Comparison of ENCODE assay signal across 9 cellular contexts in the genomic region with DNA sequence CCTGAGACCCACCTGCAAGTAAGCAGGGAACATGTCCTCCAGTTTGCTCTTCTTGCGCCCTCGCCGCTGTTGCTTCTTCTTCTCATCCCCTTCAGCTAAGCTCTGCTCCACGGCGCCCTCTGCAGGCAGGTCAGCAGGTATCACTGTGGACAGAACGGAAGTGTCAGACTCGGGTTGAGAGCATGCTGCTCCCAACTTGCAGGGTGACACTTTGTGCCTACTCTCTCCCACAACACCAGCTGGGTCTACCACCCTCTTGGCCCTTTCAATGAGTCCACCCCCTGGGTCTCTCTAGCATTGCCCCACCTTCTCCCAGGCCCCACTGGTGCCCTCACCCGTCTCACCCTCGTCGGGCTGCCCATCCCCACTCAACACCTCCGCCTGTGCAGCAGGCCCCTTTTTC. TPM values are rescaled to one million over a fixed set of nuclear protein-coding genes. Genes with fewer than 3 reads are reported as not detected.
DNase-seq lines count a peak whose midpoint lies in the region; ATAC-seq, FAIRE-seq and TF ChIP-seq lines count a peak whose summit lies in the region.
"Had no signal": no experiment of that assay in that cellular context is flagged by ENCODE, and none has a peak within 500 bp of the region (broad histone marks: within the 10 kb centered on the region; RNA-seq: fewer than 3 reads in every experiment).

No MANE protein-coding gene starts in this region.

- peaks cover 68% of the 10 kb centered on the region for H3K36me3 Mint-ChIP-seq in activated CD8-positive, alpha-beta T cell treated with anti-CD3 and anti-CD28 coated beads for 36 hours (ENCODE audit: low read depth)
- peaks cover 93% of the 10 kb centered on the region for H3K36me3 Mint-ChIP-seq in stimulated activated memory B cell treated with anti-CD40 and anti-IgM and Interleukin-4, amounts not matched to agents 10 μg/mL and 1 μg/mL and 100 μg/mL, for 72 hours

- intact Hi-C loops in activated CD8-positive, alpha-beta T cell treated with anti-CD3 and anti-CD28 coated beads for 36 hours (cut with micrococcal nuclease), result no loop called here

- no peaks in the 10 kb centered on the region for H3K4me1 ChIP-seq in H1 (replicated peaks in 1 of 4; ENCODE audit: control insufficient read depth in 3 of 4, insufficient read depth in 4 of 4, low read length in 3 of 4)
- H3K4me1 ChIP-seq: BLaER1 treated with 17β-estradiol and CSF1 and Interleukin-3, amounts not matched to agents 10 nM and 100 nM had no signal

- no peak overlapping the region for H3K4me3 ChIP-seq in H1 (ENCODE audit: extremely low read depth in 1 of 4, insufficient read depth in 2 of 4, low read depth in 3 of 4, low read length in 4 of 4)
- H3K4me3 ChIP-seq: BLaER1 treated with 17β-estradiol and CSF1 and Interleukin-3, amounts not matched to agents 10 nM and 100 nM had no signal

- H3K4me3 Mint-ChIP-seq in activated CD8-positive, alpha-beta T cell treated with anti-CD3 and anti-CD28 coated beads for 36 hours, result no peak overlapping the region
- H3K4me3 Mint-ChIP-seq in stimulated activated memory B cell treated with anti-CD40 and anti-IgM and Interleukin-4, amounts not matched to agents 10 μg/mL and 1 μg/mL and 100 μg/mL, for 72 hours, result no peak overlapping the region

- DNase-seq in NCI-H1417 (lab: John Stamatoyannopoulos, UW) (peak; percentile 10 to 42 (median 24)), NCI-H1417 treated with DMSO at 0.1 percent for 48 hours (lab: John Stamatoyannopoulos, UW) (no peak), NCI-H748 treated with DMSO at 0.1 percent for 48 hours (lab: John Stamatoyannopoulos, UW) (peak; percentile 19), H1 (ENCODE audit: low read depth in 1 of 2, low spot score in 2 of 2) (peak in 1 of 2 experiments; percentile 96), myocyte (ENCODE audit: low read depth) (peak; percentile 67)
- DNase-seq in activated CD8-positive, alpha-beta T cell treated with anti-CD3 and anti-CD28 coated beads for 36 hours, result peak; percentile 84

- H3K27me3 ChIP-seq in H1 (replicated peaks in 1 of 4; ENCODE audit: control insufficient read depth in 3 of 4, extremely low read depth in 1 of 4, insufficient read depth in 3 of 4, low read length in 3 of 4), result no peaks in the 10 kb centered on the region
- H3K27me3 ChIP-seq: BLaER1 treated with 17β-estradiol and CSF1 and Interleukin-3, amounts not matched to agents 10 nM and 100 nM had no signal

- H3K27ac Mint-ChIP-seq in activated CD8-positive, alpha-beta T cell treated with anti-CD3 and anti-CD28 coated beads for 36 hours, result no peak overlapping the region
- no peak overlapping the region for H3K27ac Mint-ChIP-seq in stimulated activated memory B cell treated with anti-CD40 and anti-IgM and Interleukin-4, amounts not matched to agents 10 μg/mL and 1 μg/mL and 100 μg/mL, for 72 hours

- TF ChIP-seq RAD21 in H1 (IDR thresholded peaks at IDR 0.05 in 1 of 2, conservative IDR thresholded peaks at IDR 0.05 in 1 of 2; ENCODE audit: low read depth in 2 of 2, low read length in 2 of 2), result peak; percentile 19 to 20; a peak in 2 of 4 replicates

- H3K4me1 Mint-ChIP-seq in activated CD8-positive, alpha-beta T cell treated with anti-CD3 and anti-CD28 coated beads for 36 hours (ENCODE audit: low read depth), result no peaks in the 10 kb centered on the region
- H3K4me1 Mint-ChIP-seq in stimulated activated memory B cell treated with anti-CD40 and anti-IgM and Interleukin-4, amounts not matched to agents 10 μg/mL and 1 μg/mL and 100 μg/mL, for 72 hours, result peaks cover 2% of the 10 kb centered on the region

- H2BK15ac ChIP-seq in H1 (ENCODE audit: low read length), result no peak overlapping the region

- H3K23me2 ChIP-seq in H1 (ENCODE audit: low read depth, low read length), result no peaks in the 10 kb centered on the region

- no peak overlapping the region for H3K4ac ChIP-seq in H1 (replicated peaks; ENCODE audit: insufficient read length, low read depth, low read length)

- no peaks in the 10 kb centered on the region for H3K27me3 Mint-ChIP-seq in activated CD8-positive, alpha-beta T cell treated with anti-CD3 and anti-CD28 coated beads for 36 hours
- H3K27me3 Mint-ChIP-seq in stimulated activated memory B cell treated with anti-CD40 and anti-IgM and Interleukin-4, amounts not matched to agents 10 μg/mL and 1 μg/mL and 100 μg/mL, for 72 hours, result no peaks in the 10 kb centered on the region

- no peak overlapping the region for H2BK5ac ChIP-seq in H1 (ENCODE audit: low read depth, low read length)

- H2BK20ac ChIP-seq in H1 (ENCODE audit: low read length), result no peak overlapping the region

- TF ChIP-seq POLR2A in H1 (IDR thresholded peaks at IDR 0.05; ENCODE audit: control extremely low read depth in 1 of 2, low read depth in 2 of 2, low read length in 2 of 2), result no peak

- TF ChIP-seq CTCF in activated CD8-positive, alpha-beta T cell treated with anti-CD3 and anti-CD28 coated beads for 36 hours (IDR thresholded peaks at IDR 0.05), result peak; percentile 86
- peak in 2 of 3 experiments; percentile 71 to 99; a peak in 3 of 4 replicates for TF ChIP-seq CTCF in H1 (IDR thresholded peaks at IDR 0.05; ENCODE audit: control extremely low read depth in 1 of 3, insufficient read depth in 1 of 3, low read depth in 1 of 3, low read length in 3 of 3)

- no peak overlapping the region for H2AFZ ChIP-seq in H1 (ENCODE audit: low read length)

- no peak overlapping the region for H4K8ac ChIP-seq in H1 (ENCODE audit: extremely low read depth, insufficient read depth, low read length)

- CTCF ChIA-PET in activated CD8-positive, alpha-beta T cell treated with anti-CD3 and anti-CD28 coated beads for 36 hours (lab: Charles Lee), result interaction anchor here (0.6 to 8.1 kb wide), 35 partner anchors 11 to 300 kb away, joined by 3 to 56 read pairs (median 5); a partner anchor contains a TSS
- CTCF ChIA-PET in H1 (lab: Charles Lee; ENCODE audit: partially characterized antibody), result interaction anchor here (0.6 to 9.1 kb wide), 33 partner anchors 8 to 360 kb away, joined by 3 to 126 read pairs (median 4); a partner anchor contains a TSS

- peaks cover 16 to 33% of the 10 kb centered on the region in 2 experiments for H4K20me1 ChIP-seq in H1 (replicated peaks in 1 of 2; ENCODE audit: control insufficient read depth in 1 of 2, insufficient read depth in 2 of 2, low read length in 2 of 2)

- no peak overlapping the region for H3K56ac ChIP-seq in H1 (replicated peaks; ENCODE audit: insufficient read length, low read depth, low read length)

- no peak overlapping the region for H4K5ac ChIP-seq in H1 (ENCODE audit: insufficient read length, low read depth, low read length)

- no peak overlapping the region for H4K91ac ChIP-seq in H1 (replicated peaks; ENCODE audit: insufficient read length, low read length)

- no peak for TF ChIP-seq EP300 in H1 (IDR thresholded peaks at IDR 0.05; ENCODE audit: borderline replicate concordance in 1 of 2, low read depth in 2 of 2, low read length in 2 of 2)

- no peak overlapping the region for H3K27ac ChIP-seq in H1 (ENCODE audit: low read depth, low read length)
- H3K27ac ChIP-seq: BLaER1 treated with 17β-estradiol and CSF1 and Interleukin-3, amounts not matched to agents 10 nM and 100 nM had no signal

- peaks cover 47 to 93% (median 83%) of the 10 kb centered on the region in 4 experiments for H3K36me3 ChIP-seq in H1 (ENCODE audit: control insufficient read depth in 2 of 4, insufficient read depth in 4 of 4, low read length in 3 of 4)

- 68% methylated on average over 11 of the region's 11 CpGs; no CpG with 5 or more reads in 1 of the 2 experiments for WGBS in H1 (ENCODE audit: extremely low coverage in 1 of 2, insufficient coverage in 1 of 2, insufficient read length in 1 of 2, insufficient replicate concordance in 2 of 2, low coverage in 1 of 2, low lambda C conversion rate in 2 of 2, missing lambda C conversion rate in 1 of 2), 2 experiments

- no peak overlapping the region for H3K4me2 ChIP-seq in H1 (ENCODE audit: insufficient read depth in 1 of 2, low read depth in 2 of 2, low read length in 2 of 2)
- H3K4me2 ChIP-seq: BLaER1 treated with 17β-estradiol and CSF1 and Interleukin-3, amounts not matched to agents 10 nM and 100 nM had no signal

- no peak overlapping the region for H3K23ac ChIP-seq in H1 (ENCODE audit: insufficient read length)

- H3K18ac ChIP-seq in H1 (ENCODE audit: extremely low read depth, low read length), result no peak overlapping the region

- no peak overlapping the region for H3K14ac ChIP-seq in H1 (ENCODE audit: insufficient read length)

- peak; percentile 94 for ATAC-seq in activated CD8-positive, alpha-beta T cell treated with anti-CD3 and anti-CD28 coated beads for 36 hours
- ATAC-seq in stimulated activated memory B cell treated with anti-CD40 and anti-IgM and Interleukin-4, amounts not matched to agents 10 μg/mL and 1 μg/mL and 100 μg/mL, for 72 hours, result peak; percentile 68
- no peak for ATAC-seq in GM18909 (IDR thresholded peaks at IDR 0.05; ENCODE audit: poor library complexity, unreplicated experiment)

- POLR2A ChIA-PET in activated CD8-positive, alpha-beta T cell treated with anti-CD3 and anti-CD28 coated beads for 36 hours (lab: Charles Lee), result interaction anchor here (1.3 to 1.5 kb wide), 5 partner anchors 12 to 46 kb away, joined by 3 to 5 read pairs (median 4); no protein-coding TSS in a partner anchor
- POLR2A ChIA-PET in H1 (lab: Charles Lee; ENCODE audit: partially characterized antibody), result interaction anchor here (0.8 to 21.2 kb wide), 7 partner anchors 9 to 222 kb away, joined by 3 to 339 read pairs (median 5); a partner anchor contains a TSS

- H2BK12ac ChIP-seq in H1 (ENCODE audit: low read depth, low read length), result no peak overlapping the region

- no peaks in the 10 kb centered on the region for H3K9me3 ChIP-seq in H1 (ENCODE audit: insufficient read depth in 2 of 2, low read depth in 1 of 2, low read length in 1 of 2)
- H3K9me3 ChIP-seq: BLaER1 treated with 17β-estradiol and CSF1 and Interleukin-3, amounts not matched to agents 10 nM and 100 nM had no signal

- no peak overlapping the region for H3K9ac ChIP-seq in H1 (replicated peaks in 1 of 4; ENCODE audit: extremely low read depth in 1 of 4, low read depth in 3 of 4, low read length in 3 of 4)
- H3K9ac ChIP-seq: BLaER1 treated with 17β-estradiol and CSF1 and Interleukin-3, amounts not matched to agents 10 nM and 100 nM had no signal

- FAIRE-seq in H1 (lab: Jason Lieb, UNC), result peak; percentile 81

- H2AK5ac ChIP-seq in H1 (ENCODE audit: low read depth, low read length), result no peak overlapping the region

- H2BK120ac ChIP-seq in H1 (replicated peaks; ENCODE audit: low read depth, low read length), result no peak overlapping the region

- H3K79me2 ChIP-seq in H1 (ENCODE audit: control insufficient read depth in 1 of 2, insufficient read depth in 2 of 2, low read length in 2 of 2), result no peaks in the 10 kb centered on the region

- H3K9me3 Mint-ChIP-seq in activated CD8-positive, alpha-beta T cell treated with anti-CD3 and anti-CD28 coated beads for 36 hours, result no peaks in the 10 kb centered on the region
- no peaks in the 10 kb centered on the region for H3K9me3 Mint-ChIP-seq in stimulated activated memory B cell treated with anti-CD40 and anti-IgM and Interleukin-4, amounts not matched to agents 10 μg/mL and 1 μg/mL and 100 μg/mL, for 72 hours

- no peaks in the 10 kb centered on the region; the same call in 1 of the 2 replicates for H3K79me1 ChIP-seq in H1 (ENCODE audit: low read depth, low read length)

RNA-seq across cellular contexts. Expression of a gene that starts 16.7 kb away (rescaled TPM):
- 10 to 100 TPM; 57.5 to 62.3 TPM for total RNA-seq in activated CD8-positive, alpha-beta T cell treated with anti-CD3 and anti-CD28 coated beads for 36 hours
- total RNA-seq in H1 (2021; fragmentation: NEBNext Ultra II Directional; extraction: Animal tissue kit (Norgen Biotek cat#: 25700)), result 86.3 and 92.3 TPM in 2 replicates
- polyA plus RNA-seq in H1 (2011; rRNA removed), result 9.1 and 15.7 TPM in 2 replicates
- polyA plus RNA-seq in H1 (2011; cell fraction: cytosol; rRNA removed), result 14.5 TPM
- polyA plus RNA-seq in H1 (2011; cell fraction: nucleus; rRNA removed), result 56.4 TPM
- polyA plus RNA-seq in H1 (2012, experiment 1 of 2), result 30.8 to 49.4 TPM (median 44.1 TPM) in 4 replicates
- polyA plus RNA-seq in H1 (2012, experiment 2 of 2), result 16.1 TPM
- polyA plus RNA-seq in H1 (2013, experiment 1 of 2), result 18.0 TPM
- 12.9 TPM for polyA plus RNA-seq in H1 (2013, experiment 2 of 2)
- polyA minus RNA-seq in H1 (2011; rRNA and poly(A)+ RNA removed), result 34.4 and 39.4 TPM in 2 replicates
- polyA minus RNA-seq in H1 (2011; cell fraction: cytosol; rRNA and poly(A)+ RNA removed), result 64.4 TPM
- polyA minus RNA-seq in H1 (2011; cell fraction: nucleus; rRNA and poly(A)+ RNA removed), result 44.7 TPM
- 26.6 and 32.2 TPM in 2 replicates for total RNA-seq in myocyte
- 31.0 TPM for polyA plus RNA-seq in myocyte (2012)

RNA-seq across cellular contexts. Expression of a gene that starts 25.3 kb away (rescaled TPM):
- total RNA-seq in activated CD8-positive, alpha-beta T cell treated with anti-CD3 and anti-CD28 coated beads for 36 hours, result 10 to 100 TPM; 43.3 to 47.3 TPM
- 36.3 and 38.6 TPM in 2 replicates for total RNA-seq in H1 (2021; fragmentation: NEBNext Ultra II Directional; extraction: Animal tissue kit (Norgen Biotek cat#: 25700))
- 32.3 and 57.5 TPM in 2 replicates for polyA plus RNA-seq in H1 (2011; rRNA removed)
- 43.9 TPM for polyA plus RNA-seq in H1 (2011; cell fraction: cytosol; rRNA removed)
- 20.4 TPM for polyA plus RNA-seq in H1 (2011; cell fraction: nucleus; rRNA removed)
- polyA plus RNA-seq in H1 (2012, experiment 1 of 2), result 41.3 to 53.9 TPM (median 44.4 TPM) in 4 replicates
- polyA plus RNA-seq in H1 (2012, experiment 2 of 2), result 35.5 TPM
- 37.2 TPM for polyA plus RNA-seq in H1 (2013, experiment 1 of 2)
- polyA plus RNA-seq in H1 (2013, experiment 2 of 2), result 38.9 TPM
- 27.7 and 50.1 TPM in 2 replicates for polyA minus RNA-seq in H1 (2011; rRNA and poly(A)+ RNA removed)
- polyA minus RNA-seq in H1 (2011; cell fraction: cytosol; rRNA and poly(A)+ RNA removed), result 17.1 TPM
- 14.7 TPM for polyA minus RNA-seq in H1 (2011; cell fraction: nucleus; rRNA and poly(A)+ RNA removed)
- total RNA-seq in myocyte, result 67.0 and 76.0 TPM in 2 replicates
- polyA plus RNA-seq in myocyte (2012), result 88.8 TPM

RNA-seq across cellular contexts. Expression of a gene that starts 25.9 kb away (rescaled TPM):
- total RNA-seq in activated CD8-positive, alpha-beta T cell treated with anti-CD3 and anti-CD28 coated beads for 36 hours, result 10 to 100 TPM; 18.5 to 19.8 TPM
- total RNA-seq in H1 (2021; fragmentation: NEBNext Ultra II Directional; extraction: Animal tissue kit (Norgen Biotek cat#: 25700)), result 7.0 and 7.5 TPM in 2 replicates
- polyA plus RNA-seq in H1 (2011; rRNA removed), result 8.1 and 9.4 TPM in 2 replicates
- 8.9 TPM for polyA plus RNA-seq in H1 (2011; cell fraction: cytosol; rRNA removed)
- 8.4 TPM for polyA plus RNA-seq in H1 (2011; cell fraction: nucleus; rRNA removed)
- polyA plus RNA-seq in H1 (2012, experiment 1 of 2), result 6.8 to 8.2 TPM (median 7.4 TPM) in 4 replicates
- polyA plus RNA-seq in H1 (2012, experiment 2 of 2), result 6.5 TPM
- 4.7 TPM for polyA plus RNA-seq in H1 (2013, experiment 1 of 2)
- polyA plus RNA-seq in H1 (2013, experiment 2 of 2), result 4.9 TPM
- polyA minus RNA-seq in H1 (2011; rRNA and poly(A)+ RNA removed), result 5.3 and 7.7 TPM in 2 replicates
- 3.9 TPM for polyA minus RNA-seq in H1 (2011; cell fraction: cytosol; rRNA and poly(A)+ RNA removed)
- polyA minus RNA-seq in H1 (2011; cell fraction: nucleus; rRNA and poly(A)+ RNA removed), result 3.0 TPM
- 1.2 TPM in 1 of 2 replicates, not detected in the other for total RNA-seq in myocyte
- 1.2 TPM for polyA plus RNA-seq in myocyte (2012)

RNA-seq across cellular contexts. Expression of a gene that starts 44.7 kb away (rescaled TPM):
- total RNA-seq in activated CD8-positive, alpha-beta T cell treated with anti-CD3 and anti-CD28 coated beads for 36 hours, result 1 to 10 TPM in 1 of 2 experiments, under 1 TPM in 1; 0.72 to 1.2 TPM
- 0.21 and 0.30 TPM in 2 replicates for total RNA-seq in H1 (2021; fragmentation: NEBNext Ultra II Directional; extraction: Animal tissue kit (Norgen Biotek cat#: 25700))
- polyA plus RNA-seq in H1 (2011; rRNA removed), result 0.14 and 0.20 TPM in 2 replicates
- 0.23 TPM for polyA plus RNA-seq in H1 (2011; cell fraction: cytosol; rRNA removed)
- polyA plus RNA-seq in H1 (2011; cell fraction: nucleus; rRNA removed), result 0.26 TPM
- polyA plus RNA-seq in H1 (2012, experiment 1 of 2), result 0.19 to 0.25 TPM (median 0.23 TPM) in 3 of 4 replicates, not detected in the other
- polyA plus RNA-seq in H1 (2012, experiment 2 of 2), result 0.29 TPM
- 0.08 TPM for polyA plus RNA-seq in H1 (2013, experiment 1 of 2)
- 0.11 TPM for polyA plus RNA-seq in H1 (2013, experiment 2 of 2)
- 0.05 and 0.09 TPM in 2 replicates for polyA minus RNA-seq in H1 (2011; rRNA and poly(A)+ RNA removed)
- polyA minus RNA-seq in H1 (2011; cell fraction: cytosol; rRNA and poly(A)+ RNA removed), result not detected
- 0.20 TPM for polyA minus RNA-seq in H1 (2011; cell fraction: nucleus; rRNA and poly(A)+ RNA removed)
- 3.4 and 12.3 TPM in 2 replicates for total RNA-seq in myocyte
- 1.1 TPM for polyA plus RNA-seq in myocyte (2012)

RNA-seq across cellular contexts. Expression of a gene that starts 50.7 kb away (rescaled TPM):
- total RNA-seq in activated CD8-positive, alpha-beta T cell treated with anti-CD3 and anti-CD28 coated beads for 36 hours, result under 1 TPM in 1 of 2 experiments, not detected in 1; 0.14 TPM
- total RNA-seq in H1 (2021; fragmentation: NEBNext Ultra II Directional; extraction: Animal tissue kit (Norgen Biotek cat#: 25700)), result 0.11 and 0.13 TPM in 2 replicates
- 0.03 and 0.09 TPM in 2 replicates for polyA plus RNA-seq in H1 (2011; rRNA removed)
- polyA plus RNA-seq in H1 (2011; cell fraction: cytosol; rRNA removed), result 0.03 TPM
- 0.16 TPM for polyA plus RNA-seq in H1 (2011; cell fraction: nucleus; rRNA removed)
- polyA plus RNA-seq in H1 (2012, experiment 1 of 2), result 0.04 to 0.09 TPM (median 0.05 TPM) in 4 replicates
- not detected for polyA plus RNA-seq in H1 (2012, experiment 2 of 2)
- polyA plus RNA-seq in H1 (2013, experiment 1 of 2), result 0.04 TPM
- polyA plus RNA-seq in H1 (2013, experiment 2 of 2), result 0.06 TPM
- polyA minus RNA-seq in H1 (2011; rRNA and poly(A)+ RNA removed), result not detected in 2 replicates
- not detected for polyA minus RNA-seq in H1 (2011; cell fraction: cytosol; rRNA and poly(A)+ RNA removed)
- polyA minus RNA-seq in H1 (2011; cell fraction: nucleus; rRNA and poly(A)+ RNA removed), result not detected
- 0.21 and 0.27 TPM in 2 replicates for total RNA-seq in myocyte
- polyA plus RNA-seq in myocyte (2012), result 0.05 TPM
